In genomic region chr7:4738711-4739527, GRCh38 we compare ENCODE assay signal across 8 cellular contexts. TPM values are rescaled to one million over a fixed set of nuclear protein-coding genes. Genes with fewer than 3 reads are reported as not detected.
A peak's percentile ranks its signal among the peaks of the same experiment; 100 is the strongest.
DNase-seq lines count a peak whose midpoint lies in the region; ATAC-seq and TF ChIP-seq lines count a peak whose summit lies in the region.

No MANE protein-coding gene starts in this region.

- H3K79me2 ChIP-seq in SK-N-SH (ENCODE audit: insufficient read depth) = peaks cover 28% of the 10 kb centered on the region

- H3K4me2 ChIP-seq in SK-N-SH = peak overlapping the region; percentile 40

- peak overlapping the region; percentile 28; the same call in 1 of the 2 replicates for H3K9ac ChIP-seq in SK-N-SH

- peak overlapping the region; percentile 7; the same call in 1 of the 2 replicates for H2AFZ ChIP-seq in SK-N-SH (ENCODE audit: low read depth)

- TF ChIP-seq CTCF in SK-N-SH (IDR thresholded peaks at IDR 0.05) (peak; percentile 32; the same call in 1 of the 2 replicates), coronary artery (IDR thresholded peaks at IDR 0.05) (no peak), lower lobe of right lung (IDR thresholded peaks at IDR 0.05) (no peak), thyroid gland (IDR thresholded peaks at IDR 0.05) (no peak)

- POLR2A ChIA-PET in SK-N-SH (lab: Yijun Ruan, JAX) = interaction anchor here (0.8 to 2.0 kb wide), 2 partner anchors 14 to 97 kb away, joined by 3 to 8 read pairs; no protein-coding TSS in a partner anchor

- H4K20me1 ChIP-seq in SK-N-SH (ENCODE audit: insufficient read depth) = no peaks in the 10 kb centered on the region

- peak; percentile 37 for DNase-seq in stimulated activated CD4-positive, alpha-beta T cell treated with anti-CD3 and anti-CD28 coated beads, Interleukin-1b, Interleukin-23, amount 100 ng/mL, for 48 hours
- no peak for DNase-seq in stimulated activated CD4-positive, alpha-beta T cell treated with anti-CD3 and anti-CD28 coated beads, Interleukin-4, amount 100 ng/mL, for 1 hour
- DNase-seq in SK-N-SH (peak; percentile 87), coronary artery (ENCODE audit: low spot score) (peak; percentile 85), lower lobe of right lung (no peak), thyroid gland (peak; percentile 75 to 80), inferior parietal cortex (ENCODE audit: extremely low spot score) (no peak)

- 60% methylated on average over 23 of the region's 23 CpGs for WGBS in SK-N-SH (ENCODE audit: low lambda C conversion rate)
- 13 to 27% methylated on average over 12 to 23 of the region's 23 CpGs for WGBS in thyroid gland, 2 donors

- H3K27ac ChIP-seq in SK-N-SH (ENCODE audit: low read depth in 2 of 2, low read length in 1 of 2) (peak overlapping the region; percentile 73 to 88), coronary artery (peak overlapping the region; percentile 61 to 89), lower lobe of right lung (peak overlapping the region; percentile 80), thyroid gland (peak overlapping the region; percentile 64 to 91 (median 78))

- intact Hi-C loops in lower lobe of right lung (cut with DNase I) = no loop called here
- intact Hi-C loops in thyroid gland (cut with DNase I) = no loop called here

- H3K9me3 ChIP-seq in SK-N-SH = no peaks in the 10 kb centered on the region
- no peaks in the 10 kb centered on the region for H3K9me3 ChIP-seq in lower lobe of right lung
- no peaks in the 10 kb centered on the region for H3K9me3 ChIP-seq in thyroid gland

- peak; percentile 70 to 84 for ATAC-seq in lower lobe of right lung
- no peak for ATAC-seq in HG03108 (IDR thresholded peaks at IDR 0.05; ENCODE audit: unreplicated experiment)

- H3K36me3 ChIP-seq in SK-N-SH (replicated peaks in 1 of 2; ENCODE audit: control insufficient read depth in 1 of 2, insufficient read depth in 2 of 2, low read length in 1 of 2) = peaks cover 3 to 11% of the 10 kb centered on the region in 2 experiments
- H3K36me3 ChIP-seq in lower lobe of right lung = peaks cover 25% of the 10 kb centered on the region
- H3K36me3 ChIP-seq in thyroid gland = peaks cover 10 to 13% of the 10 kb centered on the region in 2 donors

- H3K27me3 ChIP-seq in SK-N-SH (ENCODE audit: insufficient read depth) (no peaks in the 10 kb centered on the region), lower lobe of right lung (ENCODE audit: low read depth) (no peaks in the 10 kb centered on the region), thyroid gland (no peaks in the 10 kb centered on the region)

- TF ChIP-seq RAD21 in SK-N-SH (IDR thresholded peaks at IDR 0.05; ENCODE audit: low read length) = peak; percentile 53

- no peaks in the 10 kb centered on the region for H3F3A ChIP-seq in SK-N-SH (replicated peaks; ENCODE audit: insufficient read depth)

- H3K4me3 ChIP-seq in SK-N-SH (ENCODE audit: low read depth in 2 of 2, low read length in 1 of 2) (no peak overlapping the region), coronary artery (peak overlapping the region; percentile 52), lower lobe of right lung (peak overlapping the region; percentile 39), thyroid gland (replicated peaks in 1 of 3) (no peak overlapping the region)

- peaks cover 16 to 17% of the 10 kb centered on the region in 2 experiments; a peak in 3 of 4 replicates for H3K4me1 ChIP-seq in SK-N-SH (ENCODE audit: control insufficient read depth in 1 of 2, insufficient read depth in 2 of 2, low read depth in 1 of 2, low read length in 1 of 2)
- peaks cover 40% of the 10 kb centered on the region for H3K4me1 ChIP-seq in lower lobe of right lung
- peaks cover 15 to 35% of the 10 kb centered on the region in 2 donors for H3K4me1 ChIP-seq in thyroid gland

- peak in 1 of 2 experiments; percentile 53; a peak in 2 of 4 replicates for TF ChIP-seq EP300 in SK-N-SH (IDR thresholded peaks at IDR 0.05; ENCODE audit: borderline replicate concordance in 1 of 2, low read depth in 1 of 2, low read length in 1 of 2)

- CTCF ChIA-PET in SK-N-SH (lab: Yijun Ruan, JAX) = interaction anchor here (0.9 to 1.5 kb wide), 6 partner anchors 8 to 144 kb away, joined by 3 read pairs; partner anchors contain the start of genes AP5Z1 and RADIL

- no peaks in the 10 kb centered on the region for H3K9me2 ChIP-seq in SK-N-SH

- peak in 1 of 2 donors; percentile 55 for TF ChIP-seq POLR2A in thyroid gland (IDR thresholded peaks at IDR 0.05)

TF ChIP-seq in SK-N-SH, 30 proteins besides CTCF, POLR2A, EP300 and RAD21 (continues in another document):
- no peak for TF ChIP-seq NRF1 (IDR thresholded peaks at IDR 0.05; ENCODE audit: low read depth, low read length)
- TF ChIP-seq MEF2A (IDR thresholded peaks at IDR 0.05; ENCODE audit: borderline replicate concordance, low read depth) = no peak
- TF ChIP-seq GABPA (IDR thresholded peaks at IDR 0.05; ENCODE audit: low read depth) = no peak
- no peak for TF ChIP-seq SIN3A (IDR thresholded peaks at IDR 0.05; ENCODE audit: borderline replicate concordance, low read depth, low read length)
- no peak for TF ChIP-seq USF1 (IDR thresholded peaks at IDR 0.05; ENCODE audit: borderline replicate concordance, low read depth)
- no peak for TF ChIP-seq ELF1 (IDR thresholded peaks at IDR 0.05)
- no peak for TF ChIP-seq FOXM1 (IDR thresholded peaks at IDR 0.05; ENCODE audit: low read depth)
- no peak; the same call in 1 of the 2 replicates for TF ChIP-seq NFIC (IDR thresholded peaks at IDR 0.05; ENCODE audit: borderline replicate concordance)
- 0 out of 2 replicates have a peak, but pooled peaks have one; percentile 16 for TF ChIP-seq RCOR1 (IDR thresholded peaks at IDR 0.05; ENCODE audit: low read length)
- TF ChIP-seq FOXJ3 (CRISPR knock-in tag; IDR thresholded peaks at IDR 0.05) = no peak
- no peak for TF ChIP-seq IRF3 (IDR thresholded peaks at IDR 0.05; ENCODE audit: low read depth, low read length)
- TF ChIP-seq MAX (IDR thresholded peaks at IDR 0.05; ENCODE audit: low read depth) = peak; percentile 90
- no peak for TF ChIP-seq REST (IDR thresholded peaks at IDR 0.05; ENCODE audit: low read depth, low read length)
- no peak; the same call in 1 of the 2 replicates for TF ChIP-seq FOSL2 (IDR thresholded peaks at IDR 0.05; ENCODE audit: borderline replicate concordance, low read depth)
- TF ChIP-seq CHD2 (IDR thresholded peaks at IDR 0.05; ENCODE audit: low read length, partially characterized antibody) = peak; percentile 13
- peak; percentile 65 for TF ChIP-seq GATA2 (CRISPR knock-in tag; IDR thresholded peaks at IDR 0.05)
- no peak for TF ChIP-seq TEAD4 (IDR thresholded peaks at IDR 0.05; ENCODE audit: borderline replicate concordance, insufficient read depth)
- TF ChIP-seq MXI1 (IDR thresholded peaks at IDR 0.05; ENCODE audit: low read depth, low read length) = peak; percentile 90
- TF ChIP-seq JUND (IDR thresholded peaks at IDR 0.05) = no peak; the same call in 1 of the 2 replicates

RNA-seq across cellular contexts. Expression of gene AP5Z1, which starts 36.5 kb away (rescaled TPM):
- polyA plus RNA-seq in SK-N-SH (2012; rRNA removed) = 29.5 and 36.7 TPM in 2 replicates
- polyA plus RNA-seq in SK-N-SH (2012; cell fraction: cytosol; rRNA removed) = 5.5 and 11.0 TPM in 2 replicates
- 159 and 241 TPM in 2 replicates for polyA plus RNA-seq in SK-N-SH (2012; cell fraction: nucleus; rRNA removed)
- 50.4 TPM for total RNA-seq in lower lobe of right lung
- 10 to 100 TPM; 19.7 to 35.4 (median 25.4) TPM for total RNA-seq in thyroid gland

RNA-seq across cellular contexts. Expression of gene FOXK1, which starts 56.8 kb away (rescaled TPM):
- 3.0 and 4.7 TPM in 2 replicates for polyA plus RNA-seq in SK-N-SH (2012; rRNA removed)
- 2.1 and 3.0 TPM in 2 replicates for polyA plus RNA-seq in SK-N-SH (2012; cell fraction: cytosol; rRNA removed)
- 11.3 and 15.1 TPM in 2 replicates for polyA plus RNA-seq in SK-N-SH (2012; cell fraction: nucleus; rRNA removed)
- 28.8 TPM for total RNA-seq in lower lobe of right lung
- total RNA-seq in thyroid gland = 10 to 100 TPM; 15.0 to 33.0 (median 20.7) TPM

Comparison
In these comparisons a context has a peak if more than half of its experiments do, and no peak if none do; other contexts are left out.
1. DNase-seq: peak in stimulated activated CD4-positive, alpha-beta T cell treated with anti-CD3 and anti-CD28 coated beads, Interleukin-1b, Interleukin-23, amount 100 ng/mL, for 48 hours (single experiment), SK-N-SH (single experiment), coronary artery (single experiment) and thyroid gland (2 of 2); none in stimulated activated CD4-positive, alpha-beta T cell treated with anti-CD3 and anti-CD28 coated beads, Interleukin-4, amount 100 ng/mL, for 1 hour (single experiment), lower lobe of right lung (single experiment) and inferior parietal cortex (single experiment).
2. H3K4me3 ChIP-seq: peak in coronary artery (single experiment) and lower lobe of right lung (single experiment); none in SK-N-SH (0 of 2) and thyroid gland (0 of 3).
3. Peak in every context shown above with its lines, with median percentiles within 50 percentile points of each other: H3K27ac ChIP-seq.